In genomic region chr7:139594911-139595476, GRCh38 we compare ENCODE assay signal across 21 cellular contexts.
DNase-seq lines count a peak whose midpoint lies in the region; ATAC-seq, FAIRE-seq and TF ChIP-seq lines count a peak whose summit lies in the region.
"Had no signal": no experiment of that assay in that cellular context is flagged by ENCODE, and none has a peak within 500 bp of the region (broad histone marks: within the 10 kb centered on the region; RNA-seq: fewer than 3 reads in every experiment).

No MANE protein-coding gene starts in this region.

- FAIRE-seq in pancreas (lab: Jason Lieb, UNC) (no peak), frontal cortex (lab: Jason Lieb, UNC) (no peak)
- FAIRE-seq: A204.1, HepG2, RCC 7860 had no signal

- H3K27ac ChIP-seq in breast epithelium (no peak overlapping the region), endodermal cell (ENCODE audit: low read depth, low read length) (no peak overlapping the region), neural progenitor cell (no peak overlapping the region), pancreas (no peak overlapping the region)
- H3K27ac ChIP-seq: KMS-11 had no signal

- H3K4me2 ChIP-seq in neural progenitor cell: no peak overlapping the region
- H3K4me2 ChIP-seq: KMS-11 had no signal

- peak overlapping the region; percentile 67 for H3K27ac Mint-ChIP-seq in MCF 10A (ENCODE audit: low read depth, unreplicated experiment)
- H3K27ac Mint-ChIP-seq in endodermal cell: peak overlapping the region; percentile 21
- peak overlapping the region; percentile 21 for H3K27ac Mint-ChIP-seq in neural progenitor cell

- no peaks in the 10 kb centered on the region for H3K79me2 ChIP-seq in neural progenitor cell (ENCODE audit: low read depth)

- no peaks in the 10 kb centered on the region for H3F3A ChIP-seq in neural progenitor cell (ENCODE audit: low read depth)

- no peak overlapping the region for H3K4me3 ChIP-seq in breast epithelium
- no peak overlapping the region for H3K4me3 ChIP-seq in endodermal cell (ENCODE audit: low read length)
- no peak overlapping the region for H3K4me3 ChIP-seq in neural progenitor cell
- H3K4me3 ChIP-seq in pancreas: no peak overlapping the region
- H3K4me3 ChIP-seq: HAP-1, MG63 had no signal

- no peaks in the 10 kb centered on the region for H3K4me1 ChIP-seq in breast epithelium
- no peaks in the 10 kb centered on the region for H3K4me1 ChIP-seq in endodermal cell (ENCODE audit: control insufficient read depth, insufficient read depth, low read length)
- H3K4me1 ChIP-seq in neural progenitor cell: no peaks in the 10 kb centered on the region
- H3K4me1 ChIP-seq in pancreas: peaks cover 6 to 8% (median 7%) of the 10 kb centered on the region in 3 donors
- H3K4me1 ChIP-seq: Caco-2, HAP-1 had no signal

- no peaks in the 10 kb centered on the region for H3K9me3 Mint-ChIP-seq in MCF 10A (ENCODE audit: unreplicated experiment)
- no peaks in the 10 kb centered on the region for H3K9me3 Mint-ChIP-seq in endodermal cell
- no peaks in the 10 kb centered on the region for H3K9me3 Mint-ChIP-seq in neural progenitor cell

- no peaks in the 10 kb centered on the region for H3K27me3 ChIP-seq in breast epithelium
- no peaks in the 10 kb centered on the region for H3K27me3 ChIP-seq in endodermal cell (ENCODE audit: control insufficient read depth, insufficient read depth, low read length, poor library complexity, severe bottlenecking)
- H3K27me3 ChIP-seq in neural progenitor cell: no peaks in the 10 kb centered on the region
- no peaks in the 10 kb centered on the region for H3K27me3 ChIP-seq in pancreas
- H3K27me3 ChIP-seq: MG63 had no signal

- H3K4me3 Mint-ChIP-seq in MCF 10A (ENCODE audit: unreplicated experiment): no peak overlapping the region
- no peak overlapping the region for H3K4me3 Mint-ChIP-seq in endodermal cell
- no peak overlapping the region for H3K4me3 Mint-ChIP-seq in neural progenitor cell

- no TSS peak for BruUV-seq in MCF 10A (replicated peaks; lab: Mats Ljungman, UMichigan)

- no peak for TF ChIP-seq CTCF in MCF 10A (IDR thresholded peaks at IDR 0.05; ENCODE audit: unreplicated experiment)
- no peak for TF ChIP-seq CTCF in breast epithelium (IDR thresholded peaks at IDR 0.05)
- no peak for TF ChIP-seq CTCF in endodermal cell (conservative IDR thresholded peaks at IDR 0.05)
- TF ChIP-seq CTCF in neural progenitor cell (IDR thresholded peaks at IDR 0.05): no peak
- TF ChIP-seq CTCF in pancreas (IDR thresholded peaks at IDR 0.05): no peak

- intact Hi-C loops in MCF 10A (cut with micrococcal nuclease): no loop called here
- intact Hi-C loops in breast epithelium (cut with DNase I; ENCODE audit: low total_unique reads): no loop called here
- intact Hi-C loops in pancreas (cut with DNase I): no loop called here

- no peak for ATAC-seq in pancreas
- ATAC-seq in GM18519 (IDR thresholded peaks at IDR 0.05; ENCODE audit: low FRiP score, unreplicated experiment): no peak
- ATAC-seq: HepG2 had no signal

- CTCF ChIA-PET in MCF 10A (lab: Yijun Ruan, JAX): interaction anchor here (0.6 to 2.0 kb wide), 4 partner anchors 400 to 1065 kb away, joined by 3 to 4 read pairs (median 4); no protein-coding TSS in a partner anchor

- TF ChIP-seq POLR2A in breast epithelium (IDR thresholded peaks at IDR 0.05): no peak

- DNase-seq in MCF 10A (ENCODE audit: unreplicated experiment) (no peak), breast epithelium (ENCODE audit: low spot score in 2 of 2) (no peak), endodermal cell (no peak), neural progenitor cell (ENCODE audit: low spot score) (no peak), pancreas (no peak), frontal cortex (ENCODE audit: low spot score in 2 of 2) (no peak), iPS-NIHi7 (ENCODE audit: extremely low spot score) (no peak)
- DNase-seq: AML-193, Caco-2, MG63, NCI-H1105 treated with DMSO at 0.1 percent for 48 hours, NCI-H187 treated with DMSO at 0.1 percent for 48 hours, NCI-H2171, NCI-H446 treated with DMSO at 0.1 percent for 48 hours, NCI-H82 had no signal

- H3K36me3 ChIP-seq in breast epithelium (no peaks in the 10 kb centered on the region), endodermal cell (ENCODE audit: control insufficient read depth, insufficient read depth, low read length) (peaks cover 96% of the 10 kb centered on the region), neural progenitor cell (no peaks in the 10 kb centered on the region), pancreas (peaks cover 0 to 67% (median 10%) of the 10 kb centered on the region in 3 donors)

- H3K27me3 Mint-ChIP-seq in MCF 10A (ENCODE audit: insufficient read depth, unreplicated experiment): no peaks in the 10 kb centered on the region
- no peaks in the 10 kb centered on the region for H3K27me3 Mint-ChIP-seq in endodermal cell (ENCODE audit: insufficient read depth)
- peaks cover 6% of the 10 kb centered on the region for H3K27me3 Mint-ChIP-seq in neural progenitor cell (ENCODE audit: insufficient read depth, low read depth)

- H4K20me1 ChIP-seq in neural progenitor cell (ENCODE audit: low read depth): no peaks in the 10 kb centered on the region

- POLR2A ChIA-PET in MCF 10A (lab: Yijun Ruan, JAX): no interaction called here

- no peaks in the 10 kb centered on the region for H3K4me1 Mint-ChIP-seq in MCF 10A (ENCODE audit: insufficient read depth, unreplicated experiment)
- H3K4me1 Mint-ChIP-seq in endodermal cell: no peaks in the 10 kb centered on the region
- H3K4me1 Mint-ChIP-seq in neural progenitor cell: no peaks in the 10 kb centered on the region

- 92 to 98% methylated on average over 12 to 13 of the region's 13 CpGs for WGBS in endodermal cell (ENCODE audit: insufficient coverage in 1 of 2, insufficient read length in 1 of 2), 2 experiments
- WGBS in pancreas, 2 donors: 89 to 91% methylated on average over 13 of the region's 13 CpGs

- H3K9me3 ChIP-seq in breast epithelium (no peaks in the 10 kb centered on the region), endodermal cell (ENCODE audit: control insufficient read depth, low read length) (no peaks in the 10 kb centered on the region), neural progenitor cell (ENCODE audit: low read depth) (no peaks in the 10 kb centered on the region), pancreas (no peaks in the 10 kb centered on the region)
- H3K9me3 ChIP-seq: Caco-2, HAP-1, MG63 had no signal

- H3K9ac ChIP-seq in endodermal cell (ENCODE audit: extremely low read depth, low read length, poor library complexity, severe bottlenecking): no peak overlapping the region
- no peak overlapping the region for H3K9ac ChIP-seq in neural progenitor cell
- H3K9ac ChIP-seq: KMS-11 had no signal

- H3K36me3 Mint-ChIP-seq in MCF 10A (ENCODE audit: insufficient read depth, unreplicated experiment) (peaks cover 93% of the 10 kb centered on the region), endodermal cell (ENCODE audit: low read depth) (peaks cover 76% of the 10 kb centered on the region), neural progenitor cell (peaks cover 37% of the 10 kb centered on the region)

- H2AFZ ChIP-seq in neural progenitor cell (replicated peaks): no peak overlapping the region
